14 cellular contexts compared by ENCODE assay signal in genomic region chr1:80882552-80882951, GRCh38.
DNase-seq lines count a peak whose midpoint lies in the region; ATAC-seq and TF ChIP-seq lines count a peak whose summit lies in the region.
"Had no signal": no experiment of that assay in that cellular context is flagged by ENCODE, and none has a peak within 500 bp of the region (broad histone marks: within the 10 kb centered on the region; RNA-seq: fewer than 3 reads in every experiment).

No MANE protein-coding gene starts in this region.

- H3K4me3 ChIP-seq in choroid plexus epithelial cell (ENCODE audit: low read depth, low read length) (no peak overlapping the region), dorsolateral prefrontal cortex (no peak overlapping the region)

- H3K27ac ChIP-seq in dorsolateral prefrontal cortex: no peak overlapping the region

- ATAC-seq in left lobe of liver (peak; percentile 28), GM21381 (IDR thresholded peaks at IDR 0.05; ENCODE audit: unreplicated experiment) (no peak), GM21367 (IDR thresholded peaks at IDR 0.05; ENCODE audit: unreplicated experiment) (no peak)
- ATAC-seq: effector memory CD8-positive, alpha-beta T cell; stimulated activated naive B cell treated with anti-CD40 and anti-IgM and Interleukin-4, amounts not matched to agents 10 μg/mL and 1 μg/mL and 100 μg/mL, for 72 hours had no signal

- peak; percentile 4 for DNase-seq in AG08395 (ENCODE audit: low spot score)
- DNase-seq in HuH-7.5 (ENCODE audit: low spot score): peak; percentile 23
- DNase-seq in choroid plexus epithelial cell (ENCODE audit: low read depth): peak; percentile 76
- DNase-seq in left lobe of liver (ENCODE audit: low spot score): no peak
- DNase-seq in dorsolateral prefrontal cortex: no peak
- no peak for DNase-seq in NCI-H526 (lab: John Stamatoyannopoulos, UW)
- DNase-seq: activated CD4-positive, CD25-positive, alpha-beta regulatory T cell; effector memory CD8-positive, alpha-beta T cell; midbrain; NCI-H1417; stimulated activated CD4-positive, alpha-beta T cell treated with anti-CD3 and anti-CD28 coated beads, Interleukin-2, amount 100 ng/mL, for 48 hours; stimulated activated naive B cell treated with anti-CD40 and anti-IgM and Interleukin-4, amounts not matched to agents 10 μg/mL and 1 μg/mL and 100 μg/mL, for 72 hours had no signal

- intact Hi-C loops in dorsolateral prefrontal cortex (cut with DNase I): no loop called here

- no peaks in the 10 kb centered on the region for H3K27me3 ChIP-seq in dorsolateral prefrontal cortex

- no peak for TF ChIP-seq CTCF in choroid plexus epithelial cell (conservative IDR thresholded peaks at IDR 0.05; ENCODE audit: low read depth, low read length)
- no peak for TF ChIP-seq CTCF in dorsolateral prefrontal cortex (IDR thresholded peaks at IDR 0.05 in 54 of 56, conservative IDR thresholded peaks at IDR 0.05 in 2 of 56; ENCODE audit: low read depth in 1 of 56, partially characterized antibody in 56 of 56)

Comparison
In these comparisons a context has a peak if more than half of its experiments do, and no peak if none do; other contexts are left out.
1. DNase-seq: peak in AG08395 (single experiment), HuH-7.5 (single experiment) and choroid plexus epithelial cell (single experiment); none in left lobe of liver (single experiment), dorsolateral prefrontal cortex (0 of 10) and NCI-H526 (0 of 2).